41 cellular contexts compared by ENCODE assay signal in genomic region chr20:62534526-62535221, GRCh38. TPM values are rescaled to one million over a fixed set of nuclear protein-coding genes. Genes with fewer than 3 reads are reported as not detected.
"Had no signal": no experiment of that assay in that cellular context is flagged by ENCODE, and none has a peak within 500 bp of the region (broad histone marks: within the 10 kb centered on the region; RNA-seq: fewer than 3 reads in every experiment).

No MANE protein-coding gene starts in this region.

- H3K27ac Mint-ChIP-seq: activated B cell treated with CpG ODN at 0.5 μM for 24 hours; activated CD4-positive, alpha-beta memory T cell treated with anti-CD3 and anti-CD28 coated beads for 36 hours; activated naive CD4-positive, alpha-beta T cell treated with anti-CD3 and anti-CD28 coated beads, Interleukin-2, amount 10 ng/mL, durations not matched to agents 7 days and 5 days; activated naive CD8-positive, alpha-beta T cell; activated naive CD8-positive, alpha-beta T cell treated with anti-CD3 and anti-CD28 coated beads, Interleukin-2, amount 50 U/mL, for 24 hours had no signal

- H3K4me1 Mint-ChIP-seq: activated B cell treated with CpG ODN at 0.5 μM for 24 hours; activated naive CD4-positive, alpha-beta T cell treated with anti-CD3 and anti-CD28 coated beads, Interleukin-2, amount 10 ng/mL, durations not matched to agents 7 days and 5 days; activated naive CD8-positive, alpha-beta T cell treated with anti-CD3 and anti-CD28 coated beads, Interleukin-2, amount 50 U/mL, for 24 hours had no signal

- H3K4me2 ChIP-seq: PC-9 had no signal

- ATAC-seq: activated naive CD8-positive, alpha-beta T cell treated with anti-CD3 and anti-CD28 coated beads, Interleukin-2, amount 50 U/mL, for 24 hours; Right ventricle myocardium inferior had no signal

- H3K27me3 ChIP-seq: MG63 had no signal

- DNase-seq: activated B cell treated with CpG ODN at 0.5 μM for 24 hours; activated CD4-positive, alpha-beta memory T cell treated with anti-CD3 and anti-CD28 coated beads for 36 hours; activated CD4-positive, alpha-beta T cell treated with anti-CD3 and anti-CD28 coated beads for 4 hours; activated CD4-positive, alpha-beta T cell treated with anti-CD3 and anti-CD28 coated beads, Interleukin-2, amount 50 U/mL, for 1 hour; activated CD4-positive, CD25-positive, alpha-beta regulatory T cell treated with anti-CD3 and anti-CD28 coated beads, Interleukin-2, amount 50 U/mL, for 72 hours; activated CD8-positive, alpha-beta memory T cell treated with anti-CD3 and anti-CD28 coated beads, Interleukin-2, amount 50 U/mL, for 4 hours; activated effector memory CD4-positive, alpha-beta T cell treated with Interleukin-2 at 50 U/mL for 16 hours; activated naive CD4-positive, alpha-beta T cell treated with anti-CD3 and anti-CD28 coated beads, Interleukin-2, amount 10 ng/mL, durations not matched to agents 7 days and 5 days; activated naive CD8-positive, alpha-beta T cell treated with anti-CD3 and anti-CD28 coated beads, Interleukin-2, amount 50 U/mL, for 24 hours; activated T-cell treated with anti-CD3 and anti-CD28 coated beads for 4 hours; activated T-cell treated with anti-CD3 and anti-CD28 coated beads, Interleukin-2, amount 50 U/mL, for 48 hours; anterior cingulate cortex; caudate nucleus; cerebellar nuclear complex; Kasumi-1; MG63; NCI-H1048; NCI-H1105 treated with DMSO at 0.1 percent for 48 hours; NCI-H1436; NCI-H1694; NCI-H1930; NCI-H2081 treated with DMSO at 0.1 percent for 48 hours; NCI-H226; NCI-H446 treated with DMSO at 0.1 percent for 48 hours; NCI-H524; NCI-H69; NK-92 treated with Interleukin-12 subunit alpha and Interleukin-12 subunit beta, amount 100 ng/mL, for 24 hours; PC-9; SIG-M5; SW 1271; T-helper 1 cell; T-helper 2 cell; T-helper 9 cell had no signal

- H3K27ac ChIP-seq: PC-9, RWPE1, VCaP had no signal

- H3K9me3 ChIP-seq: MG63 had no signal

- H3K36me3 ChIP-seq: MG63 had no signal

- H3K9me3 Mint-ChIP-seq: activated B cell treated with CpG ODN at 0.5 μM for 24 hours; activated CD4-positive, alpha-beta memory T cell treated with anti-CD3 and anti-CD28 coated beads for 36 hours; activated naive CD4-positive, alpha-beta T cell treated with anti-CD3 and anti-CD28 coated beads, Interleukin-2, amount 10 ng/mL, durations not matched to agents 7 days and 5 days; activated naive CD8-positive, alpha-beta T cell treated with anti-CD3 and anti-CD28 coated beads, Interleukin-2, amount 50 U/mL, for 24 hours had no signal

- H2AFZ ChIP-seq: PC-9 had no signal

- FAIRE-seq: bronchial epithelial cell, RCC 7860 had no signal

- H3K27me3 Mint-ChIP-seq: activated naive CD8-positive, alpha-beta T cell; brain had no signal

- H3K4me3 ChIP-seq: MG63, PC-9 had no signal

- H3K4me3 Mint-ChIP-seq: activated B cell treated with CpG ODN at 0.5 μM for 24 hours; activated CD4-positive, alpha-beta memory T cell treated with anti-CD3 and anti-CD28 coated beads for 36 hours; activated naive CD4-positive, alpha-beta T cell treated with anti-CD3 and anti-CD28 coated beads, Interleukin-2, amount 10 ng/mL, durations not matched to agents 7 days and 5 days; activated naive CD8-positive, alpha-beta T cell; activated naive CD8-positive, alpha-beta T cell treated with anti-CD3 and anti-CD28 coated beads, Interleukin-2, amount 50 U/mL, for 24 hours; brain had no signal

RNA-seq across cellular contexts. Expression of gene GATA5, which starts 58.9 kb away (rescaled TPM):
- total RNA-seq: activated B cell treated with CpG ODN at 0.5 μM for 24 hours; activated CD4-positive, alpha-beta memory T cell treated with anti-CD3 and anti-CD28 coated beads for 36 hours; bronchial epithelial cell; OCI-LY7 had no signal
